Comparison of ENCODE assay signal across 32 cellular contexts in the genomic region with DNA sequence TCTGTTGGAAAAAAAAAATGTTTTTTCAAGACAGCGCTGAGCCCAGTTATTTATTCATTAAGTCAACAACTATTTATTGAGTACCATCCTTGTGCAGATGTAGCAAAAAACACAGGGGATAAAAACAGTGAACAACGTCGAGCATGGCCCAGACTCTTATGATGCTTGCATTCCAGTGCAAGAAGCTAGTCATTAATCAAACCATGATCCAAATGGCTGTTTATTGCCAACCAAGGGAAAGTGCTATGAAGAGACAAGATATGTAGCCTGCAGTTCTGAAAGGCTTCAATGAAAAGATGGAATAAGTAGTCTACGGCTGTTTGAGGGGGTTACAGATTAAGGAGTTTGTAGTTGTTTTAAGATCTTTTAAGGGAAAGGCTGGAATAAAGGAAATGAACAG.
"Had no signal": no experiment of that assay in that cellular context is flagged by ENCODE, and none has a peak within 500 bp of the region (broad histone marks: within the 10 kb centered on the region; RNA-seq: fewer than 3 reads in every experiment).

No MANE protein-coding gene starts in this region.

- H3K4me1 Mint-ChIP-seq: activated CD4-positive, alpha-beta T cell treated with anti-CD3 and anti-CD28 coated beads, Interleukin-2, amount 10 ng/mL, durations not matched to agents 24 days and 14 days; activated CD8-positive, alpha-beta memory T cell treated with anti-CD3 and anti-CD28 coated beads, Interleukin-2, amount 10 ng/mL, durations not matched to agents 7 days and 5 days; activated naive CD4-positive, alpha-beta T cell treated with anti-CD3 and anti-CD28 coated beads, Interleukin-2, amount 10 ng/mL, durations not matched to agents 7 days and 5 days; activated naive CD8-positive, alpha-beta T cell treated with anti-CD3 and anti-CD28 coated beads, Interleukin-2, amount 10 ng/mL, durations not matched to agents 7 days and 5 days; T-helper 17 cell had no signal

- H3K9me3 Mint-ChIP-seq: activated CD4-positive, alpha-beta T cell treated with anti-CD3 and anti-CD28 coated beads, Interleukin-2, amount 10 ng/mL, durations not matched to agents 24 days and 14 days had no signal

- H3K27me3 Mint-ChIP-seq: activated CD4-positive, alpha-beta memory T cell treated with anti-CD3 and anti-CD28 coated beads for 36 hours; activated CD4-positive, alpha-beta T cell treated with anti-CD3 and anti-CD28 coated beads for 36 hours; activated CD4-positive, alpha-beta T cell treated with anti-CD3 and anti-CD28 coated beads, Interleukin-2, amount 10 ng/mL, durations not matched to agents 24 days and 14 days; activated CD8-positive, alpha-beta memory T cell treated with anti-CD3 and anti-CD28 coated beads, Interleukin-2, amount 10 ng/mL, durations not matched to agents 7 days and 5 days; activated naive CD4-positive, alpha-beta T cell treated with anti-CD3 and anti-CD28 coated beads, Interleukin-2, amount 10 ng/mL, durations not matched to agents 7 days and 5 days; activated naive CD8-positive, alpha-beta T cell treated with anti-CD3 and anti-CD28 coated beads, Interleukin-2, amount 10 ng/mL, durations not matched to agents 7 days and 5 days; activated T-cell treated with anti-CD3 and anti-CD28 coated beads, Interleukin-2, amount 50 U/mL, for 24 hours; effector memory CD8-positive, alpha-beta T cell; T-helper 17 cell had no signal

- H3K27ac ChIP-seq: brain microvascular endothelial cell, esophagus muscularis mucosa, WERI-Rb-1 had no signal

- H3K9me3 ChIP-seq: esophagus muscularis mucosa had no signal

- H3K36me3 ChIP-seq: brain microvascular endothelial cell, esophagus muscularis mucosa, WERI-Rb-1 had no signal

- H3K27me3 ChIP-seq: brain microvascular endothelial cell, esophagus muscularis mucosa had no signal

- H3K36me3 Mint-ChIP-seq: activated CD4-positive, alpha-beta memory T cell treated with anti-CD3 and anti-CD28 coated beads for 36 hours; activated CD8-positive, alpha-beta memory T cell treated with anti-CD3 and anti-CD28 coated beads, Interleukin-2, amount 10 ng/mL, durations not matched to agents 7 days and 5 days; activated naive CD4-positive, alpha-beta T cell treated with anti-CD3 and anti-CD28 coated beads, Interleukin-2, amount 10 ng/mL, durations not matched to agents 7 days and 5 days; activated naive CD4-positive, alpha-beta T cell treated with anti-CD3 and anti-CD28 coated beads, Interleukin-2, amount 50 U/mL, for 72 hours; activated naive CD8-positive, alpha-beta T cell treated with anti-CD3 and anti-CD28 coated beads, Interleukin-2, amount 10 ng/mL, durations not matched to agents 7 days and 5 days had no signal

- H3K4me3 Mint-ChIP-seq: activated CD4-positive, alpha-beta memory T cell treated with anti-CD3 and anti-CD28 coated beads for 36 hours; activated CD4-positive, alpha-beta T cell treated with anti-CD3 and anti-CD28 coated beads for 36 hours; activated CD4-positive, alpha-beta T cell treated with anti-CD3 and anti-CD28 coated beads, Interleukin-2, amount 10 ng/mL, durations not matched to agents 24 days and 14 days; activated CD8-positive, alpha-beta memory T cell treated with anti-CD3 and anti-CD28 coated beads, Interleukin-2, amount 10 ng/mL, durations not matched to agents 7 days and 5 days; activated CD8-positive, alpha-beta T cell treated with anti-CD3 and anti-CD28 coated beads, Interleukin-2, amount 10 ng/mL, durations not matched to agents 7 days and 5 days; activated naive CD4-positive, alpha-beta T cell treated with anti-CD3 and anti-CD28 coated beads, Interleukin-2, amount 10 ng/mL, durations not matched to agents 7 days and 5 days; activated naive CD8-positive, alpha-beta T cell treated with anti-CD3 and anti-CD28 coated beads, Interleukin-2, amount 10 ng/mL, durations not matched to agents 7 days and 5 days; activated T-cell treated with anti-CD3 and anti-CD28 coated beads, Interleukin-2, amount 50 U/mL, for 24 hours; activated T-cell treated with anti-CD3 and anti-CD28 coated beads, Interleukin-2, amount 50 U/mL, for 72 hours; effector memory CD8-positive, alpha-beta T cell; T-helper 17 cell; T-helper 2 cell treated with Interferon-gamma antibody and Interleukin-4, amounts not matched to agents 5 μg/mL and 100 μg/mL, for 36 hours had no signal

- H3K4me3 ChIP-seq: esophagus muscularis mucosa had no signal

- DNase-seq: activated CD4-positive, alpha-beta memory T cell treated with anti-CD3 and anti-CD28 coated beads for 36 hours; activated CD4-positive, alpha-beta T cell treated with anti-CD3 and anti-CD28 coated beads for 36 hours; activated CD4-positive, alpha-beta T cell treated with anti-CD3 and anti-CD28 coated beads, Interleukin-2, amount 10 ng/mL, durations not matched to agents 24 days and 14 days; activated CD4-positive, CD25-positive, alpha-beta regulatory T cell; activated CD4-positive, CD25-positive, alpha-beta regulatory T cell treated with anti-CD3 and anti-CD28 coated beads, Interleukin-2, amount 50 U/mL, for 72 hours; activated CD8-positive, alpha-beta memory T cell treated with anti-CD3 and anti-CD28 coated beads, Interleukin-2, amount 10 ng/mL, durations not matched to agents 7 days and 5 days; activated CD8-positive, alpha-beta memory T cell treated with anti-CD3 and anti-CD28 coated beads, Interleukin-2, amount 50 U/mL, for 48 hours; activated CD8-positive, alpha-beta T cell treated with anti-CD3 and anti-CD28 coated beads, Interleukin-2, amount 10 ng/mL, durations not matched to agents 7 days and 5 days; activated gamma-delta T cell; activated naive CD4-positive, alpha-beta T cell; activated naive CD4-positive, alpha-beta T cell treated with anti-CD3 and anti-CD28 coated beads, Interleukin-2, amount 10 ng/mL, durations not matched to agents 7 days and 5 days; activated naive CD8-positive, alpha-beta T cell treated with anti-CD3 and anti-CD28 coated beads, Interleukin-2, amount 10 ng/mL, durations not matched to agents 7 days and 5 days; activated T-cell treated with anti-CD3 and anti-CD28 coated beads for 4 hours; activated T-cell treated with anti-CD3 and anti-CD28 coated beads, Interleukin-2, amount 50 U/mL, for 24 hours; activated T-cell treated with anti-CD3 and anti-CD28 coated beads, Interleukin-2, amount 50 U/mL, for 72 hours; amniotic stem cell; anterior cingulate cortex; brain microvascular endothelial cell; caudate nucleus; cortex of kidney; dermis blood vessel endothelial cell; effector CD4-positive, alpha-beta T cell; effector memory CD8-positive, alpha-beta T cell; erythroblast; head of caudate nucleus; T-helper 1 cell; T-helper 17 cell; T1000; WERI-Rb-1 had no signal

- H3K27ac Mint-ChIP-seq: activated CD4-positive, alpha-beta memory T cell treated with anti-CD3 and anti-CD28 coated beads for 36 hours; activated CD4-positive, alpha-beta T cell treated with anti-CD3 and anti-CD28 coated beads for 36 hours; activated CD4-positive, alpha-beta T cell treated with anti-CD3 and anti-CD28 coated beads, Interleukin-2, amount 10 ng/mL, durations not matched to agents 24 days and 14 days; activated CD8-positive, alpha-beta memory T cell treated with anti-CD3 and anti-CD28 coated beads, Interleukin-2, amount 10 ng/mL, durations not matched to agents 7 days and 5 days; activated CD8-positive, alpha-beta T cell treated with anti-CD3 and anti-CD28 coated beads, Interleukin-2, amount 10 ng/mL, durations not matched to agents 7 days and 5 days; activated naive CD4-positive, alpha-beta T cell treated with anti-CD3 and anti-CD28 coated beads, Interleukin-2, amount 10 ng/mL, durations not matched to agents 7 days and 5 days; activated naive CD4-positive, alpha-beta T cell treated with anti-CD3 and anti-CD28 coated beads, Interleukin-2, amount 50 U/mL, for 72 hours; activated naive CD8-positive, alpha-beta T cell treated with anti-CD3 and anti-CD28 coated beads, Interleukin-2, amount 10 ng/mL, durations not matched to agents 7 days and 5 days; activated T-cell treated with anti-CD3 and anti-CD28 coated beads, Interleukin-2, amount 50 U/mL, for 24 hours; activated T-cell treated with anti-CD3 and anti-CD28 coated beads, Interleukin-2, amount 50 U/mL, for 72 hours; effector memory CD8-positive, alpha-beta T cell; T-helper 17 cell; T-helper 2 cell treated with Interferon-gamma antibody and Interleukin-4, amounts not matched to agents 5 μg/mL and 100 μg/mL, for 36 hours had no signal

- H3K4me1 ChIP-seq: esophagus muscularis mucosa had no signal

- ATAC-seq: activated CD4-positive, alpha-beta T cell treated with anti-CD3 and anti-CD28 coated beads for 36 hours; activated CD8-positive, alpha-beta memory T cell treated with anti-CD3 and anti-CD28 coated beads, Interleukin-2, amount 10 ng/mL, durations not matched to agents 7 days and 5 days; activated CD8-positive, alpha-beta T cell treated with anti-CD3 and anti-CD28 coated beads, Interleukin-2, amount 10 ng/mL, durations not matched to agents 7 days and 5 days; activated naive CD4-positive, alpha-beta T cell treated with anti-CD3 and anti-CD28 coated beads, Interleukin-2, amount 50 U/mL, for 72 hours; activated T-cell treated with anti-CD3 and anti-CD28 coated beads, Interleukin-2, amount 50 U/mL, for 72 hours; effector memory CD8-positive, alpha-beta T cell; T-helper 17 cell had no signal
